Comparison of ENCODE assay signal across 25 cellular contexts in genomic region chr2:99926986-99927385, GRCh38.
DNase-seq lines count a peak whose midpoint lies in the region; TF ChIP-seq lines count a peak whose summit lies in the region.
"Had no signal": no experiment of that assay in that cellular context is flagged by ENCODE, and none has a peak within 500 bp of the region (broad histone marks: within the 10 kb centered on the region; RNA-seq: fewer than 3 reads in every experiment).

No MANE protein-coding gene starts in this region.

- DNase-seq in BJ (ENCODE audit: low read depth) (peak; percentile 17), M059J (ENCODE audit: low read depth) (peak; percentile 19), epithelial cell of esophagus (ENCODE audit: low read depth) (peak; percentile 60), renal cortical epithelial cell (ENCODE audit: low read depth) (peak; percentile 9), mucosa of gallbladder (ENCODE audit: low spot score) (no peak), suprapubic skin (ENCODE audit: low spot score in 2 of 2) (no peak)
- no peak for DNase-seq in activated CD4-positive, alpha-beta T cell treated with anti-CD3 and anti-CD28 coated beads, Interleukin-2, amount 10 ng/mL, durations not matched to agents 24 days and 14 days
- no peak for DNase-seq in activated T-helper 1 cell treated with anti-CD3 and anti-CD28 coated beads, Interleukin-12 subunit alpha, Interleukin-12 subunit beta, Interleukin-2, Interleukin-4 antibody, amounts not matched to agents 30 ng/mL and 10 ng/mL and 1 ng/mL, durations not matched to agents 14 hours and 24 hours and 36 hours (ENCODE audit: low spot score)
- DNase-seq: activated CD4-positive, alpha-beta T cell treated with anti-CD3 and anti-CD28 coated beads, Interleukin-2, amount 50 U/mL, for 48 hours; activated CD8-positive, alpha-beta memory T cell treated with anti-CD3 and anti-CD28 coated beads, Interleukin-2, amount 50 U/mL, for 48 hours; activated naive CD8-positive, alpha-beta T cell treated with anti-CD3 and anti-CD28 coated beads, Interleukin-2, amount 50 U/mL, for 24 hours; cortex of kidney; endodermal cell; heart right ventricle; MV-4-11; NCI-H1694; NCI-H69; posterior cingulate gyrus; stimulated activated CD4-positive, alpha-beta T cell treated with anti-CD3 and anti-CD28 coated beads, Interleukin-1b, Interleukin-23, amount 100 ng/mL, for 48 hours; T-helper 9 cell; thyroid gland had no signal

- no peak for TF ChIP-seq POLR2A in suprapubic skin (IDR thresholded peaks at IDR 0.05)

- CTCF ChIA-PET in BJ (lab: Yijun Ruan, JAX) = no interaction called here

- H3K4me3 Mint-ChIP-seq in activated CD4-positive, alpha-beta T cell treated with anti-CD3 and anti-CD28 coated beads, Interleukin-2, amount 10 ng/mL, durations not matched to agents 24 days and 14 days = no peak overlapping the region
- H3K4me3 Mint-ChIP-seq in activated T-helper 1 cell treated with anti-CD3 and anti-CD28 coated beads, Interleukin-12 subunit alpha, Interleukin-12 subunit beta, Interleukin-2, Interleukin-4 antibody, amounts not matched to agents 30 ng/mL and 10 ng/mL and 1 ng/mL, durations not matched to agents 14 hours and 24 hours and 36 hours = no peak overlapping the region
- H3K4me3 Mint-ChIP-seq: activated naive CD8-positive, alpha-beta T cell treated with anti-CD3 and anti-CD28 coated beads, Interleukin-2, amount 50 U/mL, for 24 hours; endodermal cell; stimulated activated effector memory CD8-positive, alpha-beta T cell treated with anti-CD3 and anti-CD28 coated beads, Interleukin-12 subunit alpha, Interleukin-12 subunit beta, amount 100 ng/mL, for 72 hours; WTC11 had no signal

- no peaks in the 10 kb centered on the region for H3K27me3 Mint-ChIP-seq in activated CD4-positive, alpha-beta T cell treated with anti-CD3 and anti-CD28 coated beads, Interleukin-2, amount 10 ng/mL, durations not matched to agents 24 days and 14 days
- peaks cover 4% of the 10 kb centered on the region for H3K27me3 Mint-ChIP-seq in activated T-helper 1 cell treated with anti-CD3 and anti-CD28 coated beads, Interleukin-12 subunit alpha, Interleukin-12 subunit beta, Interleukin-2, Interleukin-4 antibody, amounts not matched to agents 30 ng/mL and 10 ng/mL and 1 ng/mL, durations not matched to agents 14 hours and 24 hours and 36 hours (ENCODE audit: insufficient read depth)
- H3K27me3 Mint-ChIP-seq: activated naive CD8-positive, alpha-beta T cell treated with anti-CD3 and anti-CD28 coated beads, Interleukin-2, amount 50 U/mL, for 24 hours had no signal

- intact Hi-C loops in activated CD4-positive, alpha-beta T cell treated with anti-CD3 and anti-CD28 coated beads, Interleukin-2, amount 10 ng/mL, durations not matched to agents 24 days and 14 days (cut with micrococcal nuclease) = no loop called here
- intact Hi-C loops in activated T-helper 1 cell treated with anti-CD3 and anti-CD28 coated beads, Interleukin-12 subunit alpha, Interleukin-12 subunit beta, Interleukin-2, Interleukin-4 antibody, amounts not matched to agents 30 ng/mL and 10 ng/mL and 1 ng/mL, durations not matched to agents 14 hours and 24 hours and 36 hours (cut with micrococcal nuclease) = no loop called here

- H3K27me3 ChIP-seq in BJ (ENCODE audit: control insufficient read depth, insufficient read depth, low read length) (no peaks in the 10 kb centered on the region), suprapubic skin (no peaks in the 10 kb centered on the region)
- H3K27me3 ChIP-seq: heart right ventricle, thyroid gland had no signal

- no peaks in the 10 kb centered on the region for H3K9me3 ChIP-seq in suprapubic skin
- H3K9me3 ChIP-seq: HAP-1, thyroid gland had no signal

- no peak overlapping the region for H3K4me3 ChIP-seq in BJ (ENCODE audit: low read depth, low read length)
- H3K4me3 ChIP-seq in epithelial cell of esophagus (ENCODE audit: low read length) = no peak overlapping the region
- H3K4me3 ChIP-seq in suprapubic skin = no peak overlapping the region
- H3K4me3 ChIP-seq: HAP-1, heart right ventricle, K562, thyroid gland had no signal

- H3K4me1 Mint-ChIP-seq in activated CD4-positive, alpha-beta T cell treated with anti-CD3 and anti-CD28 coated beads, Interleukin-2, amount 10 ng/mL, durations not matched to agents 24 days and 14 days = no peaks in the 10 kb centered on the region
- no peaks in the 10 kb centered on the region for H3K4me1 Mint-ChIP-seq in activated T-helper 1 cell treated with anti-CD3 and anti-CD28 coated beads, Interleukin-12 subunit alpha, Interleukin-12 subunit beta, Interleukin-2, Interleukin-4 antibody, amounts not matched to agents 30 ng/mL and 10 ng/mL and 1 ng/mL, durations not matched to agents 14 hours and 24 hours and 36 hours (ENCODE audit: low read depth)
- H3K4me1 Mint-ChIP-seq: endodermal cell; stimulated activated effector memory CD8-positive, alpha-beta T cell treated with anti-CD3 and anti-CD28 coated beads, Interleukin-12 subunit alpha, Interleukin-12 subunit beta, amount 100 ng/mL, for 72 hours; WTC11 had no signal

- H3K36me3 Mint-ChIP-seq in activated CD4-positive, alpha-beta T cell treated with anti-CD3 and anti-CD28 coated beads, Interleukin-2, amount 10 ng/mL, durations not matched to agents 24 days and 14 days (ENCODE audit: low read depth) = no peaks in the 10 kb centered on the region
- no peaks in the 10 kb centered on the region for H3K36me3 Mint-ChIP-seq in activated T-helper 1 cell treated with anti-CD3 and anti-CD28 coated beads, Interleukin-12 subunit alpha, Interleukin-12 subunit beta, Interleukin-2, Interleukin-4 antibody, amounts not matched to agents 30 ng/mL and 10 ng/mL and 1 ng/mL, durations not matched to agents 14 hours and 24 hours and 36 hours (ENCODE audit: low read depth)
- H3K36me3 Mint-ChIP-seq: stimulated activated effector memory CD8-positive, alpha-beta T cell treated with anti-CD3 and anti-CD28 coated beads, Interleukin-12 subunit alpha, Interleukin-12 subunit beta, amount 100 ng/mL, for 72 hours; WTC11 had no signal

- no peak overlapping the region for H3K27ac ChIP-seq in suprapubic skin
- H3K27ac ChIP-seq: heart right ventricle, thyroid gland had no signal

- peaks cover 3% of the 10 kb centered on the region for H3K9me3 Mint-ChIP-seq in activated CD4-positive, alpha-beta T cell treated with anti-CD3 and anti-CD28 coated beads, Interleukin-2, amount 10 ng/mL, durations not matched to agents 24 days and 14 days
- no peaks in the 10 kb centered on the region for H3K9me3 Mint-ChIP-seq in activated T-helper 1 cell treated with anti-CD3 and anti-CD28 coated beads, Interleukin-12 subunit alpha, Interleukin-12 subunit beta, Interleukin-2, Interleukin-4 antibody, amounts not matched to agents 30 ng/mL and 10 ng/mL and 1 ng/mL, durations not matched to agents 14 hours and 24 hours and 36 hours
- H3K9me3 Mint-ChIP-seq: activated naive CD8-positive, alpha-beta T cell treated with anti-CD3 and anti-CD28 coated beads, Interleukin-2, amount 50 U/mL, for 24 hours; stimulated activated effector memory CD8-positive, alpha-beta T cell treated with anti-CD3 and anti-CD28 coated beads, Interleukin-12 subunit alpha, Interleukin-12 subunit beta, amount 100 ng/mL, for 72 hours had no signal

- TF ChIP-seq EP300 in suprapubic skin (IDR thresholded peaks at IDR 0.05) = no peak

- no peaks in the 10 kb centered on the region for H3K4me1 ChIP-seq in suprapubic skin
- H3K4me1 ChIP-seq: HAP-1, heart right ventricle, thyroid gland had no signal

- no peak overlapping the region for H3K27ac Mint-ChIP-seq in activated CD4-positive, alpha-beta T cell treated with anti-CD3 and anti-CD28 coated beads, Interleukin-2, amount 10 ng/mL, durations not matched to agents 24 days and 14 days
- H3K27ac Mint-ChIP-seq in activated T-helper 1 cell treated with anti-CD3 and anti-CD28 coated beads, Interleukin-12 subunit alpha, Interleukin-12 subunit beta, Interleukin-2, Interleukin-4 antibody, amounts not matched to agents 30 ng/mL and 10 ng/mL and 1 ng/mL, durations not matched to agents 14 hours and 24 hours and 36 hours = no peak overlapping the region
- H3K27ac Mint-ChIP-seq: activated naive CD8-positive, alpha-beta T cell treated with anti-CD3 and anti-CD28 coated beads, Interleukin-2, amount 50 U/mL, for 24 hours; endodermal cell; stimulated activated effector memory CD8-positive, alpha-beta T cell treated with anti-CD3 and anti-CD28 coated beads, Interleukin-12 subunit alpha, Interleukin-12 subunit beta, amount 100 ng/mL, for 72 hours; WTC11 had no signal

- H3K36me3 ChIP-seq in BJ (ENCODE audit: control insufficient read depth, insufficient read depth, low read length) (no peaks in the 10 kb centered on the region), suprapubic skin (no peaks in the 10 kb centered on the region)
- H3K36me3 ChIP-seq: HAP-1, heart right ventricle, thyroid gland had no signal

- TF ChIP-seq CTCF in BJ (IDR thresholded peaks at IDR 0.05; ENCODE audit: insufficient read depth, low read depth, low read length) (no peak), epithelial cell of esophagus (IDR thresholded peaks at IDR 0.05; ENCODE audit: insufficient read depth, low read depth, low read length, missing control alignments) (no peak), suprapubic skin (IDR thresholded peaks at IDR 0.05) (no peak)

- POLR2A ChIA-PET in BJ (lab: Charles Lee) = no interaction called here

Comparison
In these comparisons a context has a peak if more than half of its experiments do, and no peak if none do; other contexts are left out.
1. DNase-seq: peak in BJ (single experiment), M059J (single experiment), epithelial cell of esophagus (single experiment) and renal cortical epithelial cell (single experiment); none in mucosa of gallbladder (single experiment), activated CD4-positive, alpha-beta T cell treated with anti-CD3 and anti-CD28 coated beads, Interleukin-2, amount 10 ng/mL, durations not matched to agents 24 days and 14 days (single experiment), suprapubic skin (0 of 2) and activated T-helper 1 cell treated with anti-CD3 and anti-CD28 coated beads, Interleukin-12 subunit alpha, Interleukin-12 subunit beta, Interleukin-2, Interleukin-4 antibody, amounts not matched to agents 30 ng/mL and 10 ng/mL and 1 ng/mL, durations not matched to agents 14 hours and 24 hours and 36 hours (single experiment).